Comparison of ENCODE assay signal across 26 cellular contexts in the genomic region with DNA sequence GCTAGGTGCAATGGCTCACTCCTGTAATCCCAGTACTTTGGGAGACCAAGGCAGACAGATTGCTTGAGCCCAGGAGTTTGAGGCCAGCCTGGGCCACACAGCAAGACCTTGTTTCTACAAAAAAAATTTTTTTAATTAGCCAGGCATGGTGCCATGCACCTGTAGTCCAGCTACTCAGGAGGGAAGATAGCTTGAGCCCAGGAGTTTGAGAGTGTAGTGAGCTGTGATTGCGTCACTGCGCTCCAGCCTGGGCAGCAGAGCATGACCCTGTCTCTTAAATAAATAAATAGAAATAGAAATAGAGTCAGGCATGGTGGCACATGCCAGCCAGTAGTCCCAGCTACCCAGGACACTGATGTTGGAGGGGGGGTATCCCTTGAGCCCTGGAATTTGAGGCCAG. TPM values are rescaled to one million over a fixed set of nuclear protein-coding genes. Genes with fewer than 3 reads are reported as not detected.
DNase-seq lines count a peak whose midpoint lies in the region; ATAC-seq, FAIRE-seq and TF ChIP-seq lines count a peak whose summit lies in the region.
"Had no signal": no experiment of that assay in that cellular context is flagged by ENCODE, and none has a peak within 500 bp of the region (broad histone marks: within the 10 kb centered on the region; RNA-seq: fewer than 3 reads in every experiment).

No MANE protein-coding gene starts in this region.

- BruUV-seq in endothelial cell of umbilical vein (replicated peaks; lab: Mats Ljungman, UMichigan) = no TSS peak

- no peak for TF ChIP-seq CTCF in endothelial cell of umbilical vein (IDR thresholded peaks at IDR 0.05; ENCODE audit: extremely low read depth in 1 of 2, insufficient read depth in 1 of 2, low read depth in 1 of 2, low read length in 2 of 2)

- H3K9me3 ChIP-seq in endothelial cell of umbilical vein (replicated peaks; ENCODE audit: control insufficient read depth, insufficient read depth, low read length) (no peaks in the 10 kb centered on the region), mesenchymal stem cell (ENCODE audit: control insufficient read depth, low read length) (no peaks in the 10 kb centered on the region)
- H3K9me3 ChIP-seq: lower lobe of right lung, transverse colon had no signal

- H3K4ac ChIP-seq in mesenchymal stem cell (ENCODE audit: low read depth in 1 of 2, low read length in 2 of 2) = no peak overlapping the region

- H3K27ac ChIP-seq in endothelial cell of umbilical vein (ENCODE audit: insufficient read depth, low read depth, low read length) = no peak overlapping the region
- no peak overlapping the region for H3K27ac ChIP-seq in mesenchymal stem cell (ENCODE audit: low read length, poor library complexity, severe bottlenecking)
- H3K27ac ChIP-seq: hepatocyte, KMS-11, lower lobe of right lung, transverse colon had no signal

- no peak for TF ChIP-seq POLR2A in endothelial cell of umbilical vein (IDR thresholded peaks at IDR 0.05; ENCODE audit: low read depth, low read length)

- no peak overlapping the region for H3K4me3 Mint-ChIP-seq in activated naive CD8-positive, alpha-beta T cell treated with anti-CD3 and anti-CD28 coated beads, Interleukin-2, amount 10 ng/mL, durations not matched to agents 7 days and 5 days
- no peak overlapping the region for H3K4me3 Mint-ChIP-seq in activated naive CD8-positive, alpha-beta T cell treated with anti-CD3 and anti-CD28 coated beads for 36 hours
- H3K4me3 Mint-ChIP-seq in activated T-cell treated with anti-CD3 and anti-CD28 coated beads, Interleukin-2, amount 50 U/mL, for 72 hours = no peak overlapping the region
- H3K4me3 Mint-ChIP-seq: activated B cell treated with CpG ODN at 0.5 μM for 24 hours; activated CD8-positive, alpha-beta T cell treated with anti-CD3 and anti-CD28 coated beads for 36 hours; immature natural killer cell had no signal

- dilution Hi-C loops in endothelial cell of umbilical vein (cut with MboI; ENCODE audit: extremely low pct_ligation_motif_present, low sequenced_read_pairs) = no loop called here

- H3K4me1 ChIP-seq in endothelial cell of umbilical vein (ENCODE audit: control insufficient read depth, extremely low read depth, insufficient read depth, low read length) = peaks cover 4% of the 10 kb centered on the region
- H3K4me1 ChIP-seq in mesenchymal stem cell (ENCODE audit: control insufficient read depth, insufficient read depth, low read depth, low read length) = peaks cover 9% of the 10 kb centered on the region
- H3K4me1 ChIP-seq: lower lobe of right lung had no signal

- ATAC-seq in activated naive CD8-positive, alpha-beta T cell treated with anti-CD3 and anti-CD28 coated beads, Interleukin-2, amount 10 ng/mL, durations not matched to agents 7 days and 5 days (ENCODE audit: low read depth) = no peak
- no peak for ATAC-seq in GM19455 (IDR thresholded peaks at IDR 0.05; ENCODE audit: unreplicated experiment)
- no peak for ATAC-seq in activated T-cell treated with anti-CD3 and anti-CD28 coated beads, Interleukin-2, amount 50 U/mL, for 72 hours (replicated peaks in 1 of 2)
- ATAC-seq: activated CD8-positive, alpha-beta T cell treated with anti-CD3 and anti-CD28 coated beads for 36 hours; lower lobe of right lung had no signal

- no peak overlapping the region for H3K27ac Mint-ChIP-seq in activated naive CD8-positive, alpha-beta T cell treated with anti-CD3 and anti-CD28 coated beads, Interleukin-2, amount 10 ng/mL, durations not matched to agents 7 days and 5 days
- H3K27ac Mint-ChIP-seq in activated naive CD8-positive, alpha-beta T cell treated with anti-CD3 and anti-CD28 coated beads for 36 hours = no peak overlapping the region
- H3K27ac Mint-ChIP-seq in activated T-cell treated with anti-CD3 and anti-CD28 coated beads, Interleukin-2, amount 50 U/mL, for 72 hours = no peak overlapping the region
- H3K27ac Mint-ChIP-seq: activated B cell treated with CpG ODN at 0.5 μM for 24 hours; activated CD8-positive, alpha-beta T cell treated with anti-CD3 and anti-CD28 coated beads for 36 hours; immature natural killer cell had no signal

- H4K20me1 ChIP-seq in endothelial cell of umbilical vein (replicated peaks; ENCODE audit: control insufficient read depth, extremely low read depth, insufficient read depth, low read length) = no peaks in the 10 kb centered on the region

- H3K27me3 ChIP-seq in endothelial cell of umbilical vein (ENCODE audit: control insufficient read depth in 2 of 2, insufficient read depth in 2 of 2, low read length in 2 of 2) = no peaks in the 10 kb centered on the region
- no peaks in the 10 kb centered on the region for H3K27me3 ChIP-seq in mesenchymal stem cell (ENCODE audit: control insufficient read depth in 1 of 2, insufficient read depth in 1 of 2, low read length in 2 of 2)
- H3K27me3 ChIP-seq: hepatocyte, transverse colon had no signal

- no peaks in the 10 kb centered on the region for H3K9me1 ChIP-seq in endothelial cell of umbilical vein (replicated peaks; ENCODE audit: control insufficient read depth, extremely low read depth, insufficient read depth, low read length)

- peaks cover 6% of the 10 kb centered on the region for H3K4me1 Mint-ChIP-seq in activated naive CD8-positive, alpha-beta T cell treated with anti-CD3 and anti-CD28 coated beads, Interleukin-2, amount 10 ng/mL, durations not matched to agents 7 days and 5 days
- H3K4me1 Mint-ChIP-seq in activated naive CD8-positive, alpha-beta T cell treated with anti-CD3 and anti-CD28 coated beads for 36 hours = peaks cover 3% of the 10 kb centered on the region
- H3K4me1 Mint-ChIP-seq in activated T-cell treated with anti-CD3 and anti-CD28 coated beads, Interleukin-2, amount 50 U/mL, for 72 hours (ENCODE audit: low read depth) = peaks cover 8% of the 10 kb centered on the region

- H2BK12ac ChIP-seq in mesenchymal stem cell (ENCODE audit: low read length in 2 of 2) = no peak overlapping the region

- H3K36me3 ChIP-seq in endothelial cell of umbilical vein (ENCODE audit: control insufficient read depth in 2 of 2, extremely low read depth in 1 of 2, insufficient read depth in 2 of 2, low read length in 2 of 2) (no peaks in the 10 kb centered on the region), mesenchymal stem cell (ENCODE audit: control insufficient read depth in 1 of 2, insufficient read depth in 2 of 2, low read depth in 1 of 2, low read length in 2 of 2) (no peaks in the 10 kb centered on the region)
- H3K36me3 ChIP-seq: lower lobe of right lung, transverse colon had no signal

- FAIRE-seq in endothelial cell of umbilical vein (lab: Jason Lieb, UNC) = peak; percentile 4
- FAIRE-seq: H54 had no signal

- no peak overlapping the region for H4K8ac ChIP-seq in mesenchymal stem cell (ENCODE audit: low read length)

- no peak overlapping the region for H3K14ac ChIP-seq in mesenchymal stem cell (ENCODE audit: low read length in 2 of 2)

- H3K79me1 ChIP-seq in mesenchymal stem cell (replicated peaks; ENCODE audit: low read length, poor library complexity, severe bottlenecking) = no peaks in the 10 kb centered on the region

- H2AFZ ChIP-seq in endothelial cell of umbilical vein (ENCODE audit: low read depth, low read length) = no peak overlapping the region
- H2AFZ ChIP-seq in mesenchymal stem cell (ENCODE audit: low read depth, low read length) = no peak overlapping the region
- H2AFZ ChIP-seq: hepatocyte had no signal

- H3K9ac ChIP-seq in endothelial cell of umbilical vein (replicated peaks; ENCODE audit: extremely low read depth, insufficient read depth, low read length) (no peak overlapping the region), mesenchymal stem cell (ENCODE audit: low read length) (no peak overlapping the region)
- H3K9ac ChIP-seq: KMS-11 had no signal

- no peak overlapping the region for H2BK5ac ChIP-seq in mesenchymal stem cell (ENCODE audit: low read depth, low read length, poor library complexity, severe bottlenecking)

- H3K27me3 Mint-ChIP-seq in activated naive CD8-positive, alpha-beta T cell treated with anti-CD3 and anti-CD28 coated beads, Interleukin-2, amount 10 ng/mL, durations not matched to agents 7 days and 5 days = no peaks in the 10 kb centered on the region
- no peaks in the 10 kb centered on the region for H3K27me3 Mint-ChIP-seq in activated naive CD8-positive, alpha-beta T cell treated with anti-CD3 and anti-CD28 coated beads for 36 hours
- H3K27me3 Mint-ChIP-seq in activated T-cell treated with anti-CD3 and anti-CD28 coated beads, Interleukin-2, amount 50 U/mL, for 72 hours (ENCODE audit: low read depth) = no peaks in the 10 kb centered on the region
- H3K27me3 Mint-ChIP-seq: activated B cell treated with CpG ODN at 0.5 μM for 24 hours; activated CD8-positive, alpha-beta T cell treated with anti-CD3 and anti-CD28 coated beads for 36 hours had no signal

- H3K79me2 ChIP-seq in endothelial cell of umbilical vein (ENCODE audit: control insufficient read depth, insufficient read depth, low read length) = no peaks in the 10 kb centered on the region
- H3K79me2 ChIP-seq: hepatocyte had no signal

- H3K36me3 Mint-ChIP-seq in activated naive CD8-positive, alpha-beta T cell treated with anti-CD3 and anti-CD28 coated beads, Interleukin-2, amount 10 ng/mL, durations not matched to agents 7 days and 5 days = no peaks in the 10 kb centered on the region
- no peaks in the 10 kb centered on the region for H3K36me3 Mint-ChIP-seq in activated naive CD8-positive, alpha-beta T cell treated with anti-CD3 and anti-CD28 coated beads for 36 hours
- H3K36me3 Mint-ChIP-seq in activated T-cell treated with anti-CD3 and anti-CD28 coated beads, Interleukin-2, amount 50 U/mL, for 72 hours (ENCODE audit: insufficient read depth in 2 of 2) = no peaks in the 10 kb centered on the region
- H3K36me3 Mint-ChIP-seq: immature natural killer cell had no signal

- DNase-seq in activated naive CD8-positive, alpha-beta T cell treated with anti-CD3 and anti-CD28 coated beads, Interleukin-2, amount 10 ng/mL, durations not matched to agents 7 days and 5 days = peak; percentile 9
- DNase-seq in activated naive CD8-positive, alpha-beta T cell treated with anti-CD3 and anti-CD28 coated beads for 36 hours = no peak
- DNase-seq in endothelial cell of umbilical vein (ENCODE audit: low read depth, low spot score) = no peak
- DNase-seq in mesenchymal stem cell = peak; percentile 29
- no peak for DNase-seq in epidermal melanocyte (ENCODE audit: insufficient read length, low spot score)
- DNase-seq in NCI-H82 (lab: John Stamatoyannopoulos, UW) = no peak
- DNase-seq in activated T-cell treated with anti-CD3 and anti-CD28 coated beads, Interleukin-2, amount 50 U/mL, for 72 hours = no peak
- DNase-seq: 8988T; activated B cell treated with CpG ODN at 0.5 μM for 24 hours; activated CD8-positive, alpha-beta T cell treated with anti-CD3 and anti-CD28 coated beads for 36 hours; activated naive CD4-positive, alpha-beta T cell treated with Interleukin-2 at 50 U/mL for 16 hours; activated T-cell treated with anti-CD3 and anti-CD28 coated beads, Interleukin-2, amount 50 U/mL, for 1 hour; DMS79 treated with DMSO at 0.1 percent for 48 hours; foreskin melanocyte; immature natural killer cell; lower lobe of right lung; NCI-H1694; NCI-H2171 treated with DMSO at 0.1 percent for 48 hours; NCI-H524 treated with DMSO at 0.1 percent for 48 hours; stimulated activated CD4-positive, alpha-beta T cell treated with anti-CD3 and anti-CD28 coated beads, Interleukin-2, amount 100 ng/mL, for 48 hours; stimulated activated naive CD4-positive, alpha-beta T cell treated with Interleukin-2 at 50 U/mL for 16 hours; transverse colon had no signal

- CTCF ChIA-PET in endothelial cell of umbilical vein (lab: Charles Lee) = interaction anchor here (0.7 kb wide), 1 partner anchor 59 kb away, joined by 3 read pairs; no protein-coding TSS in a partner anchor

- H4K91ac ChIP-seq in mesenchymal stem cell (ENCODE audit: low read length) = no peak overlapping the region

- H2BK120ac ChIP-seq in mesenchymal stem cell (ENCODE audit: low read depth, low read length) = no peak overlapping the region

- H3K4me3 ChIP-seq in endothelial cell of umbilical vein (replicated peaks in 1 of 3; ENCODE audit: insufficient read depth in 1 of 3, low read depth in 1 of 3, low read length in 3 of 3) = no peak overlapping the region
- H3K4me3 ChIP-seq in mesenchymal stem cell (ENCODE audit: insufficient read depth in 1 of 2, low read depth in 1 of 2, low read length in 2 of 2) = no peak overlapping the region
- H3K4me3 ChIP-seq: hepatocyte, lower lobe of right lung, transverse colon had no signal

- H2BK15ac ChIP-seq in mesenchymal stem cell (ENCODE audit: low read depth, poor library complexity, severe bottlenecking) = no peak overlapping the region

- WGBS in mesenchymal stem cell = 100% methylated on average over 2 of the region's 2 CpGs

- no peak overlapping the region for H3K18ac ChIP-seq in mesenchymal stem cell (ENCODE audit: low read depth in 1 of 2, low read length in 2 of 2)

- POLR2A ChIA-PET in activated naive CD8-positive, alpha-beta T cell treated with anti-CD3 and anti-CD28 coated beads, Interleukin-2, amount 10 ng/mL, durations not matched to agents 7 days and 5 days (lab: Charles Lee) = no interaction called here
- POLR2A ChIA-PET in endothelial cell of umbilical vein (lab: Charles Lee) = no interaction called here

- intact Hi-C loops in endothelial cell of umbilical vein (cut with micrococcal nuclease) = no loop called here

- H2AK5ac ChIP-seq in mesenchymal stem cell (ENCODE audit: low read length, severe bottlenecking) = no peak overlapping the region

- no peaks in the 10 kb centered on the region for H3K9me3 Mint-ChIP-seq in activated naive CD8-positive, alpha-beta T cell treated with anti-CD3 and anti-CD28 coated beads, Interleukin-2, amount 10 ng/mL, durations not matched to agents 7 days and 5 days
- no peaks in the 10 kb centered on the region for H3K9me3 Mint-ChIP-seq in activated naive CD8-positive, alpha-beta T cell treated with anti-CD3 and anti-CD28 coated beads for 36 hours
- no peaks in the 10 kb centered on the region for H3K9me3 Mint-ChIP-seq in activated T-cell treated with anti-CD3 and anti-CD28 coated beads, Interleukin-2, amount 50 U/mL, for 72 hours
- H3K9me3 Mint-ChIP-seq: activated B cell treated with CpG ODN at 0.5 μM for 24 hours; activated CD8-positive, alpha-beta T cell treated with anti-CD3 and anti-CD28 coated beads for 36 hours; immature natural killer cell had no signal

- no peak overlapping the region for H3K23ac ChIP-seq in mesenchymal stem cell (ENCODE audit: low read length in 2 of 2)

- H3K4me2 ChIP-seq in endothelial cell of umbilical vein (ENCODE audit: insufficient read depth, low read length) = no peak overlapping the region
- no peak overlapping the region for H3K4me2 ChIP-seq in mesenchymal stem cell (ENCODE audit: low read length, poor library complexity, severe bottlenecking)
- H3K4me2 ChIP-seq: hepatocyte, KMS-11 had no signal

RNA-seq across cellular contexts. Expression of a gene that starts 36.7 kb away (rescaled TPM):
- total RNA-seq in activated naive CD8-positive, alpha-beta T cell treated with anti-CD3 and anti-CD28 coated beads, Interleukin-2, amount 10 ng/mL, durations not matched to agents 7 days and 5 days = 10 to 100 TPM; 61.2 to 61.5 TPM
- 10 to 100 TPM; 32.4 to 33.9 TPM for total RNA-seq in activated naive CD8-positive, alpha-beta T cell treated with anti-CD3 and anti-CD28 coated beads for 36 hours
- total RNA-seq in endothelial cell of umbilical vein = 71.0 and 84.3 TPM in 2 replicates
- polyA plus RNA-seq in endothelial cell of umbilical vein = 56.5 and 58.8 TPM in 2 replicates
- polyA plus RNA-seq in endothelial cell of umbilical vein (2011; cell fraction: cytosol; rRNA removed) = 49.1 and 55.8 TPM in 2 replicates
- polyA plus RNA-seq in endothelial cell of umbilical vein (2011; cell fraction: nucleus; rRNA removed) = 102 and 111 TPM in 2 replicates
- polyA plus RNA-seq in endothelial cell of umbilical vein (2012) = 48.5 and 54.6 TPM in 2 replicates
- 134 and 157 TPM in 2 replicates for polyA minus RNA-seq in endothelial cell of umbilical vein
- 31.1 TPM for polyA minus RNA-seq in endothelial cell of umbilical vein (2011; cell fraction: cytosol; rRNA and poly(A)+ RNA removed)
- 80.5 and 107 TPM in 2 replicates for polyA minus RNA-seq in endothelial cell of umbilical vein (2011; cell fraction: nucleus; rRNA and poly(A)+ RNA removed)
- 49.0 TPM for polyA plus RNA-seq in mesenchymal stem cell (2013, experiment 1 of 2)
- 49.6 TPM for polyA plus RNA-seq in mesenchymal stem cell (2013, experiment 2 of 2)
- total RNA-seq in activated T-cell treated with anti-CD3 and anti-CD28 coated beads, Interleukin-2, amount 50 U/mL, for 72 hours = 100 to 1,000 TPM in 1 of 2 donors, 10 to 100 TPM in 1; 87.3 to 108 TPM

RNA-seq across cellular contexts. Expression of a gene that starts 41.5 kb away (rescaled TPM):
- 10 to 100 TPM; 44.8 to 45.3 TPM for total RNA-seq in activated naive CD8-positive, alpha-beta T cell treated with anti-CD3 and anti-CD28 coated beads, Interleukin-2, amount 10 ng/mL, durations not matched to agents 7 days and 5 days
- 10 to 100 TPM; 40.7 to 41.7 TPM for total RNA-seq in activated naive CD8-positive, alpha-beta T cell treated with anti-CD3 and anti-CD28 coated beads for 36 hours
- 24.4 and 26.5 TPM in 2 replicates for total RNA-seq in endothelial cell of umbilical vein
- polyA plus RNA-seq in endothelial cell of umbilical vein = 9.4 and 10.0 TPM in 2 replicates
- 12.5 and 13.6 TPM in 2 replicates for polyA plus RNA-seq in endothelial cell of umbilical vein (2011; cell fraction: cytosol; rRNA removed)
- 34.1 and 41.2 TPM in 2 replicates for polyA plus RNA-seq in endothelial cell of umbilical vein (2011; cell fraction: nucleus; rRNA removed)
- 11.8 and 15.7 TPM in 2 replicates for polyA plus RNA-seq in endothelial cell of umbilical vein (2012)
- polyA minus RNA-seq in endothelial cell of umbilical vein = 10.0 and 11.4 TPM in 2 replicates
- 11.6 TPM for polyA minus RNA-seq in endothelial cell of umbilical vein (2011; cell fraction: cytosol; rRNA and poly(A)+ RNA removed)
- polyA minus RNA-seq in endothelial cell of umbilical vein (2011; cell fraction: nucleus; rRNA and poly(A)+ RNA removed) = 15.6 and 20.2 TPM in 2 replicates
- 9.3 TPM for polyA plus RNA-seq in mesenchymal stem cell (2013, experiment 1 of 2)
- polyA plus RNA-seq in mesenchymal stem cell (2013, experiment 2 of 2) = 9.7 TPM
- total RNA-seq in activated T-cell treated with anti-CD3 and anti-CD28 coated beads, Interleukin-2, amount 50 U/mL, for 72 hours = 10 to 100 TPM; 50.7 to 53.9 TPM

Comparison
In these comparisons a context has a peak if more than half of its experiments do, and no peak if none do; other contexts are left out.
1. DNase-seq: peak in activated naive CD8-positive, alpha-beta T cell treated with anti-CD3 and anti-CD28 coated beads, Interleukin-2, amount 10 ng/mL, durations not matched to agents 7 days and 5 days (single experiment) and mesenchymal stem cell (single experiment); none in activated naive CD8-positive, alpha-beta T cell treated with anti-CD3 and anti-CD28 coated beads for 36 hours (single experiment), endothelial cell of umbilical vein (single experiment), epidermal melanocyte (single experiment), NCI-H82 (single experiment) and activated T-cell treated with anti-CD3 and anti-CD28 coated beads, Interleukin-2, amount 50 U/mL, for 72 hours (0 of 2).